ENCODE assay signal across 8 cellular contexts in genomic region chr16:684067-684794, GRCh38. TPM values are rescaled to one million over a fixed set of nuclear protein-coding genes. Genes with fewer than 3 reads are reported as not detected.
DNase-seq lines count a peak whose midpoint lies in the region; ATAC-seq and TF ChIP-seq lines count a peak whose summit lies in the region.

Gene JMJD8, minus strand, starts transcription at chr16:684334. Its CDS starts 15 bp downstream, at chr16:684319.

- H3K27ac Mint-ChIP-seq in activated T-cell treated with anti-CD3 and anti-CD28 coated beads, Interleukin-2, amount 50 U/mL, for 72 hours = peak within 1 kb of the TSS; percentile 54

- TF ChIP-seq EP300 in esophagus muscularis mucosa (IDR thresholded peaks at IDR 0.05) = no peak

- H3K4me3 ChIP-seq in esophagus muscularis mucosa = peak within 1 kb of the TSS; percentile 72 to 80 (median 79)

- intact Hi-C loops in esophagus muscularis mucosa (cut with DNase I) = no loop called here

- H3K36me3 ChIP-seq in KOPT-K1 (ENCODE audit: insufficient read depth, low read length) (peaks cover 48% of the 10 kb centered on the region), esophagus muscularis mucosa (peaks cover 21 to 52% (median 40%) of the 10 kb centered on the region in 4 donors)

- H3K27me3 ChIP-seq in esophagus muscularis mucosa = no peaks in the 10 kb centered on the region

- H3K27ac ChIP-seq in KOPT-K1 (ENCODE audit: low read depth, low read length, poor library complexity, severe bottlenecking) (peak within 1 kb of the TSS; percentile 71), esophagus muscularis mucosa (replicated peaks in 1 of 4) (peak within 1 kb of the TSS; percentile 73 to 87 (median 80))

- ATAC-seq in GM21723 (IDR thresholded peaks at IDR 0.05; ENCODE audit: unreplicated experiment) = peak; percentile 59
- ATAC-seq in activated T-cell treated with anti-CD3 and anti-CD28 coated beads, Interleukin-2, amount 50 U/mL, for 72 hours (replicated peaks in 1 of 2) = peak; percentile 79 to 80

- H3K4me1 ChIP-seq in esophagus muscularis mucosa = peaks cover 62 to 89% (median 71%) of the 10 kb centered on the region in 4 donors

- peak within 1 kb of the TSS; percentile 84 to 88 for H3K4me3 Mint-ChIP-seq in activated T-cell treated with anti-CD3 and anti-CD28 coated beads, Interleukin-2, amount 50 U/mL, for 72 hours

- 1% methylated on average over 28 of the region's 91 CpGs for WGBS in esophagus muscularis mucosa

- DNase-seq in DMS53 treated with DMSO at 0.1 percent for 48 hours (lab: John Stamatoyannopoulos, UW; ENCODE audit: unreplicated experiment) (peak; percentile 87), RKO (ENCODE audit: low spot score) (peak; percentile 97), esophagus muscularis mucosa (ENCODE audit: extremely low spot score) (peak; percentile 97), myocyte (ENCODE audit: low read depth) (peak; percentile 96)
- peak; percentile 98 for DNase-seq in activated T-cell treated with anti-CD3 and anti-CD28 coated beads, Interleukin-2, amount 50 U/mL, for 72 hours
- DNase-seq in stimulated activated CD8-positive, alpha-beta memory T cell treated with anti-CD3 and anti-CD28 coated beads, Interleukin-7, amount 100 ng/mL, for 24 hours (ENCODE audit: low read depth) = peak; percentile 97

- no peaks in the 10 kb centered on the region for H3K27me3 Mint-ChIP-seq in activated T-cell treated with anti-CD3 and anti-CD28 coated beads, Interleukin-2, amount 50 U/mL, for 72 hours (ENCODE audit: low read depth)

- H3K4me1 Mint-ChIP-seq in activated T-cell treated with anti-CD3 and anti-CD28 coated beads, Interleukin-2, amount 50 U/mL, for 72 hours (ENCODE audit: low read depth) = peaks cover 54% of the 10 kb centered on the region

- H3K36me3 Mint-ChIP-seq in activated T-cell treated with anti-CD3 and anti-CD28 coated beads, Interleukin-2, amount 50 U/mL, for 72 hours (ENCODE audit: insufficient read depth in 2 of 2) = peaks cover 0 to 5% of the 10 kb centered on the region in 2 donors

- no peaks in the 10 kb centered on the region for H3K9me3 Mint-ChIP-seq in activated T-cell treated with anti-CD3 and anti-CD28 coated beads, Interleukin-2, amount 50 U/mL, for 72 hours

- peak; percentile 25 for TF ChIP-seq POLR2A in esophagus muscularis mucosa (IDR thresholded peaks at IDR 0.05; ENCODE audit: low read depth)

- H3K9me3 ChIP-seq in KOPT-K1 (ENCODE audit: insufficient read depth, low read length, poor library complexity, severe bottlenecking) (no peaks in the 10 kb centered on the region), esophagus muscularis mucosa (no peaks in the 10 kb centered on the region)

- peak in 1 of 3 experiments; percentile 18 for TF ChIP-seq CTCF in esophagus muscularis mucosa (IDR thresholded peaks at IDR 0.05)

RNA-seq across cellular contexts. Expression of gene JMJD8, which starts in this region (rescaled TPM):
- total RNA-seq in activated T-cell treated with anti-CD3 and anti-CD28 coated beads, Interleukin-2, amount 50 U/mL, for 72 hours = 10 to 100 TPM; 15.7 to 20.7 TPM
- total RNA-seq in esophagus muscularis mucosa = 100 to 1,000 TPM in 1 of 4 donors, 10 to 100 TPM in 3; 73.2 to 114 (median 88.1) TPM
- 74.5 and 77.7 TPM in 2 replicates for total RNA-seq in myocyte
- 61.0 TPM for polyA plus RNA-seq in myocyte (2012)

Comparison
In these comparisons a context has a peak if more than half of its experiments do, and no peak if none do; other contexts are left out.
1. Peak in every context shown above with its lines: DNase-seq, ATAC-seq, H3K4me3 ChIP-seq and H3K27ac ChIP-seq.